23 cellular contexts compared by ENCODE assay signal in genomic region chr4:70930530-70931256, GRCh38. TPM values are rescaled to one million over a fixed set of nuclear protein-coding genes. Genes with fewer than 3 reads are reported as not detected.
DNase-seq lines count a peak whose midpoint lies in the region; ATAC-seq, FAIRE-seq and TF ChIP-seq lines count a peak whose summit lies in the region.
"Had no signal": no experiment of that assay in that cellular context is flagged by ENCODE, and none has a peak within 500 bp of the region (broad histone marks: within the 10 kb centered on the region; RNA-seq: fewer than 3 reads in every experiment).

No MANE protein-coding gene starts in this region.

- H3K9me3 ChIP-seq in OCI-LY1 (ENCODE audit: low read length) (0 out of 2 replicates have a peak, but pooled peaks cover 2% of the 10 kb centered on the region), neuronal stem cell (replicated peaks in 1 of 2; ENCODE audit: control insufficient read depth in 2 of 2, insufficient read depth in 1 of 2, low read depth in 1 of 2, low read length in 2 of 2) (peaks cover 0 to 14% of the 10 kb centered on the region in 2 donors)
- H3K9me3 ChIP-seq: A549, adrenal gland, psoas muscle, upper lobe of right lung had no signal

- H3K36me3 ChIP-seq in OCI-LY1 (ENCODE audit: insufficient read depth, low read length) (peaks cover 18% of the 10 kb centered on the region; the same call in 1 of the 2 replicates), neuronal stem cell (replicated peaks in 1 of 2; ENCODE audit: control insufficient read depth in 2 of 2, insufficient read depth in 2 of 2, low read length in 2 of 2) (peaks cover 2 to 42% of the 10 kb centered on the region in 2 donors)
- H3K36me3 ChIP-seq: adrenal gland, upper lobe of right lung had no signal

- H3K27ac Mint-ChIP-seq in activated CD8-positive, alpha-beta memory T cell treated with anti-CD3 and anti-CD28 coated beads, Interleukin-2, amount 10 ng/mL, durations not matched to agents 7 days and 5 days = peak overlapping the region; percentile 5
- peak overlapping the region; percentile 45 for H3K27ac Mint-ChIP-seq in dendritic cell treated with granulocyte-macrophage colony-stimulating factor and Interleukin-4, amounts not matched to agents 40 ng/mL and 50 ng/mL, for 4 days
- H3K27ac Mint-ChIP-seq: natural killer cell treated with Interleukin-12 subunit alpha and Interleukin-12 subunit beta and Interleukin-15 and Interleukin-18, amount 100 ng/mL, for 72 hours had no signal

- ATAC-seq in activated CD8-positive, alpha-beta memory T cell treated with anti-CD3 and anti-CD28 coated beads, Interleukin-2, amount 10 ng/mL, durations not matched to agents 7 days and 5 days = no peak
- no peak for ATAC-seq in GM19452 (IDR thresholded peaks at IDR 0.05; ENCODE audit: unreplicated experiment)
- ATAC-seq: A549; natural killer cell treated with Interleukin-12 subunit alpha and Interleukin-12 subunit beta and Interleukin-15 and Interleukin-18, amount 100 ng/mL, for 72 hours; psoas muscle; T-cell; upper lobe of right lung had no signal

- no peak overlapping the region for H2BK12ac ChIP-seq in neuronal stem cell (ENCODE audit: low read length)

- H3K4me1 ChIP-seq in OCI-LY1 (ENCODE audit: insufficient read depth, low read length, severe bottlenecking) = peaks cover 54% of the 10 kb centered on the region
- peaks cover 0 to 2% of the 10 kb centered on the region in 2 donors for H3K4me1 ChIP-seq in neuronal stem cell (ENCODE audit: control insufficient read depth in 2 of 2, insufficient read depth in 1 of 2, low read depth in 1 of 2, low read length in 2 of 2)
- H3K4me1 ChIP-seq: psoas muscle had no signal

- no peak overlapping the region for H3K4me3 Mint-ChIP-seq in activated CD8-positive, alpha-beta memory T cell treated with anti-CD3 and anti-CD28 coated beads, Interleukin-2, amount 10 ng/mL, durations not matched to agents 7 days and 5 days
- no peak overlapping the region for H3K4me3 Mint-ChIP-seq in dendritic cell treated with granulocyte-macrophage colony-stimulating factor and Interleukin-4, amounts not matched to agents 40 ng/mL and 50 ng/mL, for 4 days
- H3K4me3 Mint-ChIP-seq: natural killer cell treated with Interleukin-12 subunit alpha and Interleukin-12 subunit beta and Interleukin-15 and Interleukin-18, amount 100 ng/mL, for 72 hours; T-cell had no signal

- H3K27me3 ChIP-seq in OCI-LY1 (ENCODE audit: insufficient read depth, low read length) (no peaks in the 10 kb centered on the region), neuronal stem cell (ENCODE audit: control insufficient read depth in 3 of 3, insufficient read depth in 3 of 3, low read depth in 1 of 3, low read length in 3 of 3) (no peaks in the 10 kb centered on the region)
- H3K27me3 ChIP-seq: adrenal gland, BLaER1, upper lobe of right lung had no signal

- H3K4me2 ChIP-seq in OCI-LY1 (ENCODE audit: low read length) (peak overlapping the region; percentile 47), neuronal stem cell (ENCODE audit: insufficient read depth, low read length, poor library complexity, severe bottlenecking) (no peak overlapping the region)
- H3K4me2 ChIP-seq: A549, BLaER1 had no signal

- no peak overlapping the region for H3K18ac ChIP-seq in neuronal stem cell (ENCODE audit: low read length)

- no peak overlapping the region for H4K91ac ChIP-seq in neuronal stem cell (ENCODE audit: low read depth, low read length, poor library complexity)

- no peaks in the 10 kb centered on the region for H4K20me1 ChIP-seq in OCI-LY1 (ENCODE audit: insufficient read depth, low read length)

- H3K9me3 Mint-ChIP-seq in activated CD8-positive, alpha-beta memory T cell treated with anti-CD3 and anti-CD28 coated beads, Interleukin-2, amount 10 ng/mL, durations not matched to agents 7 days and 5 days (ENCODE audit: low read depth) = no peaks in the 10 kb centered on the region
- peaks cover 9% of the 10 kb centered on the region for H3K9me3 Mint-ChIP-seq in dendritic cell treated with granulocyte-macrophage colony-stimulating factor and Interleukin-4, amounts not matched to agents 40 ng/mL and 50 ng/mL, for 4 days
- H3K9me3 Mint-ChIP-seq: natural killer cell treated with Interleukin-12 subunit alpha and Interleukin-12 subunit beta and Interleukin-15 and Interleukin-18, amount 100 ng/mL, for 72 hours; T-cell had no signal

- no peaks in the 10 kb centered on the region for H3K79me1 ChIP-seq in neuronal stem cell (ENCODE audit: low read depth, low read length)

- H3K4me1 Mint-ChIP-seq in activated CD8-positive, alpha-beta memory T cell treated with anti-CD3 and anti-CD28 coated beads, Interleukin-2, amount 10 ng/mL, durations not matched to agents 7 days and 5 days = peaks cover 25% of the 10 kb centered on the region
- H3K4me1 Mint-ChIP-seq in dendritic cell treated with granulocyte-macrophage colony-stimulating factor and Interleukin-4, amounts not matched to agents 40 ng/mL and 50 ng/mL, for 4 days (ENCODE audit: low read depth) = peaks cover 37% of the 10 kb centered on the region

- FAIRE-seq in HTR-8/SVneo (lab: Jason Lieb, UNC) = no peak
- FAIRE-seq: A549, bronchial epithelial cell had no signal

- no peaks in the 10 kb centered on the region for H3K27me3 Mint-ChIP-seq in activated CD8-positive, alpha-beta memory T cell treated with anti-CD3 and anti-CD28 coated beads, Interleukin-2, amount 10 ng/mL, durations not matched to agents 7 days and 5 days
- H3K27me3 Mint-ChIP-seq in dendritic cell treated with granulocyte-macrophage colony-stimulating factor and Interleukin-4, amounts not matched to agents 40 ng/mL and 50 ng/mL, for 4 days = no peaks in the 10 kb centered on the region
- H3K27me3 Mint-ChIP-seq: natural killer cell treated with Interleukin-12 subunit alpha and Interleukin-12 subunit beta and Interleukin-15 and Interleukin-18, amount 100 ng/mL, for 72 hours; T-cell had no signal

- H3K36me3 Mint-ChIP-seq in activated CD8-positive, alpha-beta memory T cell treated with anti-CD3 and anti-CD28 coated beads, Interleukin-2, amount 10 ng/mL, durations not matched to agents 7 days and 5 days = peaks cover 8% of the 10 kb centered on the region
- peaks cover 19% of the 10 kb centered on the region for H3K36me3 Mint-ChIP-seq in dendritic cell treated with granulocyte-macrophage colony-stimulating factor and Interleukin-4, amounts not matched to agents 40 ng/mL and 50 ng/mL, for 4 days (ENCODE audit: low read depth)
- H3K36me3 Mint-ChIP-seq: natural killer cell treated with Interleukin-12 subunit alpha and Interleukin-12 subunit beta and Interleukin-15 and Interleukin-18, amount 100 ng/mL, for 72 hours had no signal

- no peak overlapping the region for H3K4ac ChIP-seq in neuronal stem cell (ENCODE audit: low read length)

- CTCF ChIA-PET in activated CD8-positive, alpha-beta memory T cell treated with anti-CD3 and anti-CD28 coated beads, Interleukin-2, amount 10 ng/mL, durations not matched to agents 7 days and 5 days (lab: Charles Lee) = interaction anchor here (0.6 to 1.0 kb wide), 2 partner anchors 40 to 225 kb away, joined by 3 to 4 read pairs; no protein-coding TSS in a partner anchor

- no CpG with 5 or more reads among the region's 2 CpGs for WGBS in neuronal stem cell (ENCODE audit: extremely low coverage in 2 of 2, insufficient read length in 2 of 2, insufficient replicate concordance in 1 of 2), 2 donors

- peaks cover 5% of the 10 kb centered on the region for H3F3A ChIP-seq in OCI-LY1 (ENCODE audit: insufficient read depth, low read length)

- H3K4me3 ChIP-seq in OCI-LY1 (ENCODE audit: low read depth, low read length, poor library complexity, severe bottlenecking) (peak overlapping the region; percentile 10), neuronal stem cell (ENCODE audit: low read length in 2 of 2) (no peak overlapping the region)
- H3K4me3 ChIP-seq: A549, adrenal gland, BLaER1, psoas muscle, upper lobe of right lung had no signal

- no peak overlapping the region for H2AK5ac ChIP-seq in neuronal stem cell (ENCODE audit: low read depth, low read length)

- peaks cover 62% of the 10 kb centered on the region for H3K79me2 ChIP-seq in OCI-LY1 (ENCODE audit: insufficient read depth, low read length)

- H3K14ac ChIP-seq in neuronal stem cell (ENCODE audit: low read length) = no peak overlapping the region

- no peak for TF ChIP-seq CTCF in OCI-LY1 (IDR thresholded peaks at IDR 0.05; ENCODE audit: low read length)

- peak overlapping the region; percentile 52 for H3K9ac ChIP-seq in OCI-LY1 (ENCODE audit: low read length)
- no peak overlapping the region for H3K9ac ChIP-seq in neuronal stem cell (ENCODE audit: low read depth, low read length, poor library complexity)
- H3K9ac ChIP-seq: BLaER1 had no signal

- no peak overlapping the region for H2BK120ac ChIP-seq in neuronal stem cell (ENCODE audit: low read depth, low read length)

- peak overlapping the region; percentile 92 for H3K27ac ChIP-seq in OCI-LY1 (ENCODE audit: low read depth, low read length, poor library complexity, severe bottlenecking)
- H3K27ac ChIP-seq in neuronal stem cell (replicated peaks; ENCODE audit: low read length) = no peak overlapping the region
- H3K27ac ChIP-seq: A549, adrenal gland, BLaER1, psoas muscle, upper lobe of right lung had no signal

- no peak for DNase-seq in activated CD8-positive, alpha-beta memory T cell treated with anti-CD3 and anti-CD28 coated beads, Interleukin-2, amount 10 ng/mL, durations not matched to agents 7 days and 5 days
- no peak for DNase-seq in activated CD8-positive, alpha-beta memory T cell treated with anti-CD3 and anti-CD28 coated beads, Interleukin-2, amount 50 U/mL, for 4 hours
- no peak for DNase-seq in neuronal stem cell (ENCODE audit: low spot score)
- no peak for DNase-seq in stimulated activated naive CD4-positive, alpha-beta T cell treated with Interleukin-2 at 50 U/mL for 16 hours (lab: John Stamatoyannopoulos, UW)
- no peak for DNase-seq in HTR-8/SVneo (ENCODE audit: insufficient read length, low spot score)
- DNase-seq: activated gamma-delta T cell treated with Interleukin-2 at 50 U/mL for 16 hours; adrenal gland; dermis blood vessel endothelial cell; hippocampal formation; mammary epithelial cell; NCI-H1436 treated with DMSO at 0.1 percent for 48 hours; NCI-H2227 treated with DMSO at 0.1 percent for 48 hours; psoas muscle; stimulated activated CD4-positive, alpha-beta T cell treated with anti-CD3 and anti-CD28 coated beads, Interleukin-2, amount 100 ng/mL, for 24 hours; T-cell; upper lobe of right lung had no signal

- no peak overlapping the region for H2BK5ac ChIP-seq in neuronal stem cell (ENCODE audit: low read length)

- no peak overlapping the region for H4K8ac ChIP-seq in neuronal stem cell (ENCODE audit: low read depth, low read length)

- no peak overlapping the region for H3K23ac ChIP-seq in neuronal stem cell (ENCODE audit: low read depth, low read length, poor library complexity)

- H2AFZ ChIP-seq in OCI-LY1 (ENCODE audit: low read length) = no peak overlapping the region
- H2AFZ ChIP-seq in neuronal stem cell (ENCODE audit: low read length) = no peak overlapping the region

- no peak overlapping the region for H2BK15ac ChIP-seq in neuronal stem cell (ENCODE audit: low read length)

- H3K9me2 ChIP-seq in OCI-LY1 (ENCODE audit: low read depth, low read length) = no peaks in the 10 kb centered on the region

- intact Hi-C loops in dendritic cell treated with granulocyte-macrophage colony-stimulating factor and Interleukin-4, amounts not matched to agents 40 ng/mL and 50 ng/mL, for 4 days (cut with micrococcal nuclease) = no loop called here

RNA-seq across cellular contexts. Expression of gene MOB1B, which starts 28.5 kb away (rescaled TPM):
- total RNA-seq in activated CD8-positive, alpha-beta memory T cell treated with anti-CD3 and anti-CD28 coated beads, Interleukin-2, amount 10 ng/mL, durations not matched to agents 7 days and 5 days = 10 to 100 TPM; 14.8 to 20.4 TPM
- 15.8 TPM for polyA plus RNA-seq in neuronal stem cell (2013, experiment 1 of 2)
- 17.0 TPM for polyA plus RNA-seq in neuronal stem cell (2013, experiment 2 of 2)
